13 cellular contexts compared by ENCODE assay signal in the genomic region with DNA sequence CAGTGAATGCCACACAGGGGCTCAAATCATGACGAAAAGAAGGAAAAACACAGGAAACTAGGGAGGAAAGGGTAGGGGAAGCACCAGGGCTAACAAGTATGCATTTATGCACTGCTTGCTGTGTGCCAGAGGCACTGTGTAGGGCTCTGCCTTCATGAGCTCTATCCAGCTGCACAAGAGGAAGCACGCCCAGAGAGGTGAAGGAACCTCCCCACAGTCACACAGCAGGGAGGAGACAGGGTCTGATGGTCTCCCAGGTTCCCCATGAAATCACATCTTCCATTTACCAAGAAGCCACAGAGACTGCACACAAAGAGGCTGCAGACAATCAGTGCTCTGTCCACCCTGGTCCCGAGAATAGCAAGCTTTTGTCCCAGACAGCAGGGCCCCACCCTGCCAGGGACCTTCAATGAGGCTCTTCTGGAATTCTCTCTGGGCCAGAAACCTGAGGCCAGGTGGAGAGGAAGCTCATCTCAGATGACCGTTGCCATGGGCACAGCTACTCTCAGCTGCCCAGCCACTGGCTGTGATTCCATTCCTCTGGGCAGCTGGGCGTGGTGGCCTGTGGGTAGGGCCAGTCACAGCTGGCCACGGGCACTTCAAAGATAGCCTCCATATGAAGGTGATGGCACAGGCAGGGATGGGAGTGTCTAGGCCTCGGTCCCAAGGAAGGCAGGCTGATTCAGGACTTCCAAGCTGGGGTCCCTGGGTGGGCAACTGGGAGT. TPM values are rescaled to one million over a fixed set of nuclear protein-coding genes. Genes with fewer than 3 reads are reported as not detected.
DNase-seq lines count a peak whose midpoint lies in the region; ATAC-seq and TF ChIP-seq lines count a peak whose summit lies in the region.
"Had no signal": no experiment of that assay in that cellular context is flagged by ENCODE, and none has a peak within 500 bp of the region (broad histone marks: within the 10 kb centered on the region; RNA-seq: fewer than 3 reads in every experiment).

No MANE protein-coding gene starts in this region.

- no peak overlapping the region for H3K4me3 ChIP-seq in upper lobe of right lung
- H3K4me3 ChIP-seq: hepatocyte, sigmoid colon had no signal

- TF ChIP-seq CTCF in foreskin keratinocyte (conservative IDR thresholded peaks at IDR 0.05), result no peak
- TF ChIP-seq CTCF in upper lobe of right lung (IDR thresholded peaks at IDR 0.05), result no peak

- intact Hi-C loops in upper lobe of right lung (cut with DNase I), result no loop called here

- ATAC-seq in foreskin keratinocyte (peak; percentile 8), upper lobe of right lung (peak; percentile 2), GM19035 (IDR thresholded peaks at IDR 0.05; ENCODE audit: unreplicated experiment) (no peak), HG02678 (IDR thresholded peaks at IDR 0.05; ENCODE audit: unreplicated experiment) (no peak)
- ATAC-seq: activated T-cell treated with anti-CD3 and anti-CD28 coated beads, Interleukin-2, amount 50 U/mL, for 4 hours had no signal

- DNase-seq in DMS 273 (lab: John Stamatoyannopoulos, UW; ENCODE audit: unreplicated experiment), result peak; percentile 18
- no peak for DNase-seq in DMS 273 treated with DMSO at 0.1 percent for 48 hours (lab: John Stamatoyannopoulos, UW)
- DNase-seq in NCI-H69 (lab: John Stamatoyannopoulos, UW), result peak; percentile 83
- peak in 1 of 2 donors; percentile 26 for DNase-seq in foreskin keratinocyte
- no peak for DNase-seq in upper lobe of right lung
- no peak for DNase-seq in dermis blood vessel endothelial cell
- DNase-seq: activated T-cell treated with anti-CD3 and anti-CD28 coated beads, Interleukin-2, amount 50 U/mL, for 4 hours; KBM-7; sigmoid colon had no signal

- H3K27me3 ChIP-seq in foreskin keratinocyte (no peaks in the 10 kb centered on the region), upper lobe of right lung (no peaks in the 10 kb centered on the region)
- H3K27me3 ChIP-seq: hepatocyte had no signal

- no peaks in the 10 kb centered on the region for H3K9me3 ChIP-seq in upper lobe of right lung
- H3K9me3 ChIP-seq: sigmoid colon had no signal

- H3K27ac ChIP-seq in foreskin keratinocyte (no peak overlapping the region), upper lobe of right lung (no peak overlapping the region)
- H3K27ac ChIP-seq: 22Rv1, hepatocyte, sigmoid colon had no signal

- H3K36me3 ChIP-seq in upper lobe of right lung, result no peaks in the 10 kb centered on the region
- H3K36me3 ChIP-seq: sigmoid colon had no signal

- H3K4me1 ChIP-seq in foreskin keratinocyte, result peaks cover 5% of the 10 kb centered on the region
- H3K4me1 ChIP-seq in upper lobe of right lung, result peaks cover 6% of the 10 kb centered on the region

RNA-seq across cellular contexts. Expression of gene TRPV4, which starts 7.3 kb away (rescaled TPM):
- total RNA-seq in foreskin keratinocyte, result 0.82 and 1.5 TPM in 2 replicates
- polyA plus RNA-seq in foreskin keratinocyte, result 0.71 and 1.2 TPM in 2 replicates
- 4.5 TPM for total RNA-seq in upper lobe of right lung
- 1.4 and 2.5 TPM in 2 replicates for total RNA-seq in dermis blood vessel endothelial cell
- total RNA-seq: activated T-cell treated with anti-CD3 and anti-CD28 coated beads, Interleukin-2, amount 50 U/mL, for 4 hours had no signal

RNA-seq across cellular contexts. Expression of gene GLTP, which starts 39.8 kb away (rescaled TPM):
- total RNA-seq in foreskin keratinocyte (47.9 and 52.6 TPM in 2 replicates), upper lobe of right lung (44.0 TPM), dermis blood vessel endothelial cell (60.4 and 79.8 TPM in 2 replicates)
- polyA plus RNA-seq in foreskin keratinocyte, result 32.6 and 35.4 TPM in 2 replicates

RNA-seq across cellular contexts. Expression of gene TCHP, which starts 59.6 kb away (rescaled TPM):
- total RNA-seq in foreskin keratinocyte, result 15.6 and 18.1 TPM in 2 replicates
- 10.7 and 11.2 TPM in 2 replicates for polyA plus RNA-seq in foreskin keratinocyte
- 16.5 TPM for total RNA-seq in upper lobe of right lung
- total RNA-seq in dermis blood vessel endothelial cell, result 7.5 and 17.4 TPM in 2 replicates

Comparison
In these comparisons a context has a peak if more than half of its experiments do, and no peak if none do; other contexts are left out.
1. DNase-seq: peak in DMS 273 (single experiment) and NCI-H69 (single experiment); none in DMS 273 treated with DMSO at 0.1 percent for 48 hours (single experiment), upper lobe of right lung (single experiment) and dermis blood vessel endothelial cell (single experiment).
2. ATAC-seq: peak in foreskin keratinocyte (single experiment) and upper lobe of right lung (single experiment); none in GM19035 (single experiment) and HG02678 (single experiment).